In the genomic region with DNA sequence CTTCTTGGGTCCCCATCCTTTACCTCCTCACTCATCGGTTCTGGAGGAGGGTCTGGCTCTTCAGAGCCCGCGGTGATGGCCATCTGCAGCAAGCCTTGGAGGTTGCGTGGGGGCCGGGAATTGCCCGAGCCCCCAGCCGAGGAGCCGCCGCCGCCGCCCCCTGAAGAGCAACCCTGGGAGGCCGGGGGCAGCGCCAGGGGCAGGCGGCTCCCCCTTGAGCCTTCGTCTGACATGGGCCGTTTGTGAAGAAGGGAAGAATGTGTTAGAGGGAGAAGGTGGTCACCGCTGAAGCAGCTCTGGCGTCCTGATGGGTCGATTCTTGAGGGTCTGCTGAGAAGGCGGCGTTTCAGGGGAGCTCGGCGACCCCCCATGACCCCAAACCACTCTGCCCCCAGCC, we compare ENCODE assay signal across 1 cellular context.
TF ChIP-seq lines count a peak whose summit lies in the region.

No MANE protein-coding gene starts in this region.

TF ChIP-seq in endothelial cell of umbilical vein, 7 proteins besides CTCF, POLR2A, EP300 and RAD21:
- TF ChIP-seq FOS (IDR thresholded peaks at IDR 0.05; ENCODE audit: borderline replicate concordance, insufficient read depth, low read length): no peak
- no peak for TF ChIP-seq MYC (IDR thresholded peaks at IDR 0.05; ENCODE audit: low read depth, low read length)
